In the genomic region with DNA sequence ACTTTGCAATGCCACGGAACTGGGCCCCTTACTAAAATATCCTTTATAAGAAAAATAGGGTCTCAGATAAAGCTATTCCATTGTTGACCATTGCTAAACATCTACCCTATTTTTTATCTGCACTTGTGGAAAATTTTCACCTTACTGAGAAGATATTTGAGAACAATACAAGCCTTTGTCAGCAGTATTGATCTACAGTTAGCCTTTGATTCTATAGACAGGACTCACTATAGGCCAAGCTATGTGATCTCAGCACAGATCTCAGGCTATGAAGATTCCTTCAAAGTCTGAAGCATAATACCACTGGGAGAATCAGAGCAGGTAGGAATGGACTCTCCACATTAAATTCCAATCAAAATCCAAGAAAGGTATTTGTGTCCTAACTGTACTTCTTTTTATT, we compare ENCODE assay signal across 29 cellular contexts.
"Had no signal": no experiment of that assay in that cellular context is flagged by ENCODE, and none has a peak within 500 bp of the region (broad histone marks: within the 10 kb centered on the region; RNA-seq: fewer than 3 reads in every experiment).

No MANE protein-coding gene starts in this region.

- H2AFZ ChIP-seq: hepatocyte had no signal

- H3K9me3 Mint-ChIP-seq: dendritic cell treated with granulocyte-macrophage colony-stimulating factor and Interleukin-4, amounts not matched to agents 40 ng/mL and 50 ng/mL, for 4 days; endodermal cell had no signal

- H3K4me2 ChIP-seq: hepatocyte had no signal

- FAIRE-seq: colon, endometrium, frontal cortex had no signal

- H3K27ac Mint-ChIP-seq: dendritic cell treated with granulocyte-macrophage colony-stimulating factor and Interleukin-4, amounts not matched to agents 40 ng/mL and 50 ng/mL, for 4 days; effector memory CD8-positive, alpha-beta T cell; endodermal cell had no signal

- H3K27me3 ChIP-seq: colonic mucosa, dorsolateral prefrontal cortex, esophagus muscularis mucosa, esophagus squamous epithelium, foreskin keratinocyte, gastrocnemius medialis, gastroesophageal sphincter, heart left ventricle, heart right ventricle, hepatocyte had no signal

- H3K27ac ChIP-seq: colonic mucosa, coronary artery, dorsolateral prefrontal cortex, epithelial cell of prostate, esophagus muscularis mucosa, esophagus squamous epithelium, foreskin keratinocyte, gastrocnemius medialis, gastroesophageal sphincter, heart left ventricle, heart right ventricle, hepatocyte had no signal

- DNase-seq: colonic mucosa; cortex of kidney; dermis blood vessel endothelial cell; dorsolateral prefrontal cortex; effector CD4-positive, alpha-beta T cell; effector CD8-positive, alpha-beta T cell; effector memory CD4-positive, alpha-beta T cell; effector memory CD8-positive, alpha-beta T cell; endodermal cell; erythroblast; esophagus squamous epithelium; foreskin fibroblast; foreskin keratinocyte; foreskin melanocyte; gastrocnemius medialis; glutamatergic neuron; head of caudate nucleus; heart left ventricle; heart right ventricle had no signal

- H3K36me3 ChIP-seq: colonic mucosa, esophagus muscularis mucosa, esophagus squamous epithelium, gastrocnemius medialis, gastroesophageal sphincter, heart left ventricle, heart right ventricle had no signal

- H3K4me1 ChIP-seq: colonic mucosa, esophagus muscularis mucosa, esophagus squamous epithelium, foreskin keratinocyte, gastrocnemius medialis, gastroesophageal sphincter, heart left ventricle, heart right ventricle had no signal

- H3K27me3 Mint-ChIP-seq: dendritic cell treated with granulocyte-macrophage colony-stimulating factor and Interleukin-4, amounts not matched to agents 40 ng/mL and 50 ng/mL, for 4 days; effector memory CD8-positive, alpha-beta T cell had no signal

- H3K9me3 ChIP-seq: colonic mucosa, esophagus muscularis mucosa, esophagus squamous epithelium, gastrocnemius medialis, gastroesophageal sphincter, heart left ventricle, heart right ventricle had no signal

- H3K79me2 ChIP-seq: hepatocyte had no signal

- ATAC-seq: effector memory CD8-positive, alpha-beta T cell; esophagus mucosa; foreskin keratinocyte; gastrocnemius medialis; gastroesophageal sphincter; heart left ventricle; heart right ventricle had no signal

- H3K4me3 ChIP-seq: colonic mucosa, coronary artery, dorsolateral prefrontal cortex, esophagus muscularis mucosa, esophagus squamous epithelium, gastrocnemius medialis, gastroesophageal sphincter, heart left ventricle, heart right ventricle, hepatocyte had no signal

- H3K4me3 Mint-ChIP-seq: dendritic cell treated with granulocyte-macrophage colony-stimulating factor and Interleukin-4, amounts not matched to agents 40 ng/mL and 50 ng/mL, for 4 days; effector memory CD8-positive, alpha-beta T cell; endodermal cell had no signal
